14 cellular contexts compared by ENCODE assay signal in the genomic region with DNA sequence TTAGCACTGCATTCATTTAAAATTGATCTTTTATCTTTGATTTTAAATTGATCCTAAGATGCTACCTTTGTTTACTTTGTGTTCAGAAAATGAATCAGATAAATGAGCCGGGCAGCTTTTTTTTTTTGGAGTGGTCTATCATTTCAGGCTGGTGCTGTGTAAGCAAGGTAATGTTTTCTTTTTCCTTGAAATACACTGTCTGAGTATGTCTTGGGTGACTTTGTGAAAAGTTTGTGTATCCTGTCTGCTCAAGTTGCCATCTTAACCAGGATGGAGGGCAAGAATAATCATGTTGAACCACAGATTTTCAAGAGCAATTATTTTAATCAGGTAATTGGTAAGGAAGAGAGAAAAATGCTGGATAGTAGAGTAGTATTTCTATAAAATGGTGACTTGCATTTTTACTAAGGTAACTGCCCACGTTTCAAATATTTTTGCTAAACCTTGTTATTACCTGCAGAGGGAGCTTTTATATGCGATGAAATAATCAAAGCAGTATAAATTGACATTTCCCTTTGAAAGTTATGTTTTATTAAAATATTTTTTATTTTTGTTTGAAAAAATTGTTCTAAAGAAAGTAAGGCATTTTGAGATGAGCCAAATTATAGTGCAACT. TPM values are rescaled to one million over a fixed set of nuclear protein-coding genes. Genes with fewer than 3 reads are reported as not detected.
DNase-seq lines count a peak whose midpoint lies in the region; ATAC-seq, FAIRE-seq and TF ChIP-seq lines count a peak whose summit lies in the region.
"Had no signal": no experiment of that assay in that cellular context is flagged by ENCODE, and none has a peak within 500 bp of the region (broad histone marks: within the 10 kb centered on the region; RNA-seq: fewer than 3 reads in every experiment).

No MANE protein-coding gene starts in this region.

- no peaks in the 10 kb centered on the region for H3K9me3 ChIP-seq in WERI-Rb-1 (ENCODE audit: severe bottlenecking)
- H3K9me3 ChIP-seq in hepatocyte (ENCODE audit: low read depth), result no peaks in the 10 kb centered on the region

- no peak for DNase-seq in GM13977 (ENCODE audit: low spot score)
- no peak for DNase-seq in WERI-Rb-1
- no peak for DNase-seq in hepatocyte (ENCODE audit: low spot score)
- no peak for DNase-seq in stimulated activated CD4-positive, alpha-beta T cell treated with anti-CD3 and anti-CD28 coated beads, Interleukin-4, amount 100 ng/mL, for 24 hours
- DNase-seq: activated CD4-positive, alpha-beta T cell treated with anti-CD3 and anti-CD28 coated beads for 1 hour; activated effector memory CD4-positive, alpha-beta T cell treated with Interleukin-2 at 50 U/mL for 16 hours; CD8-positive, alpha-beta memory T cell; naive thymus-derived CD4-positive, alpha-beta T cell; NCI-H1694; stimulated activated naive B cell treated with anti-CD40 and anti-IgM and Interleukin-4, amounts not matched to agents 10 μg/mL and 1 μg/mL and 100 μg/mL, for 72 hours had no signal

- peak; percentile 55 for FAIRE-seq in A204.1 (lab: Jason Lieb, UNC)

- H3K36me3 ChIP-seq in WERI-Rb-1 (no peaks in the 10 kb centered on the region), hepatocyte (replicated peaks; ENCODE audit: insufficient read depth, low read depth) (no peaks in the 10 kb centered on the region)

- H3K79me2 ChIP-seq in hepatocyte, result peaks cover 100% of the 10 kb centered on the region

- ATAC-seq in HG03039 (IDR thresholded peaks at IDR 0.05; ENCODE audit: unreplicated experiment) (no peak), GM19455 (IDR thresholded peaks at IDR 0.05; ENCODE audit: unreplicated experiment) (no peak), HG02642 (IDR thresholded peaks at IDR 0.05; ENCODE audit: poor library complexity, unreplicated experiment) (no peak)
- ATAC-seq: naive thymus-derived CD4-positive, alpha-beta T cell; stimulated activated naive B cell treated with anti-CD40 and anti-IgM and Interleukin-4, amounts not matched to agents 10 μg/mL and 1 μg/mL and 100 μg/mL, for 72 hours had no signal

- peak overlapping the region; percentile 14 for H3K4me2 ChIP-seq in hepatocyte

- H3K4me3 ChIP-seq in WERI-Rb-1 (ENCODE audit: low read depth, low read length) (no peak overlapping the region), hepatocyte (no peak overlapping the region)

- peak; percentile 7 for TF ChIP-seq CTCF in GM13977 (IDR thresholded peaks at IDR 0.05; ENCODE audit: extremely low read depth, insufficient read depth, missing control alignments)
- no peak for TF ChIP-seq CTCF in WERI-Rb-1 (IDR thresholded peaks at IDR 0.05; ENCODE audit: low read depth, low read length)
- peak; percentile 31 for TF ChIP-seq CTCF in hepatocyte (IDR thresholded peaks at IDR 0.05; ENCODE audit: poor library complexity)

- in situ Hi-C loops in GM13977 (cut with MboI; ENCODE audit: low pct_unique_long_range_greater_than_20kb, low sequenced_read_pairs, unreplicated experiment), result no loop called here

- WGBS in hepatocyte (ENCODE audit: low lambda C conversion rate, missing lambda C conversion rate), result 70% methylated on average over 3 of the region's 3 CpGs

- H4K20me1 ChIP-seq in hepatocyte (ENCODE audit: insufficient read depth, poor library complexity, severe bottlenecking), result peaks cover 73% of the 10 kb centered on the region

- no peaks in the 10 kb centered on the region for H3K27me3 ChIP-seq in WERI-Rb-1 (ENCODE audit: insufficient read depth, low read depth, severe bottlenecking)
- no peaks in the 10 kb centered on the region for H3K27me3 ChIP-seq in hepatocyte

- no peak overlapping the region for H2AFZ ChIP-seq in hepatocyte

- no peaks in the 10 kb centered on the region for H3K9me2 ChIP-seq in hepatocyte (replicated peaks; ENCODE audit: insufficient read depth)

- H3K27ac ChIP-seq in WERI-Rb-1 (peak overlapping the region; percentile 96), hepatocyte (no peak overlapping the region)

- peaks cover 16% of the 10 kb centered on the region for H3K4me1 ChIP-seq in hepatocyte (ENCODE audit: insufficient read depth)

RNA-seq across cellular contexts. Expression of a gene that starts 11.1 kb away (rescaled TPM):
- total RNA-seq in hepatocyte, result 120 and 139 TPM in 2 replicates
- polyA plus RNA-seq in hepatocyte, result 45.1 and 50.8 TPM in 2 replicates
- total RNA-seq: CD8-positive, alpha-beta memory T cell; naive thymus-derived CD4-positive, alpha-beta T cell had no signal
- polyA plus RNA-seq: CD8-positive, alpha-beta memory T cell; naive thymus-derived CD4-positive, alpha-beta T cell had no signal
